ENCODE assay signal across 7 cellular contexts in genomic region chr6:162921062-162921461, GRCh38.
"Had no signal": no experiment of that assay in that cellular context is flagged by ENCODE, and none has a peak within 500 bp of the region (broad histone marks: within the 10 kb centered on the region; RNA-seq: fewer than 3 reads in every experiment).

No MANE protein-coding gene starts in this region.

- DNase-seq: GOT3, H7, HFFc6, IMR-90 had no signal

- H3K4me3 Mint-ChIP-seq: HFFc6 had no signal

- H3K4me3 ChIP-seq: HAP-1, K562 had no signal

- H3K36me3 ChIP-seq: HAP-1 had no signal

- H3K27ac Mint-ChIP-seq: HFFc6 had no signal

- ATAC-seq: HCT116, K562 had no signal

- H3K9me3 ChIP-seq: HAP-1 had no signal

- H3K4me1 ChIP-seq: HAP-1 had no signal
